10 cellular contexts compared by ENCODE assay signal in the genomic region with DNA sequence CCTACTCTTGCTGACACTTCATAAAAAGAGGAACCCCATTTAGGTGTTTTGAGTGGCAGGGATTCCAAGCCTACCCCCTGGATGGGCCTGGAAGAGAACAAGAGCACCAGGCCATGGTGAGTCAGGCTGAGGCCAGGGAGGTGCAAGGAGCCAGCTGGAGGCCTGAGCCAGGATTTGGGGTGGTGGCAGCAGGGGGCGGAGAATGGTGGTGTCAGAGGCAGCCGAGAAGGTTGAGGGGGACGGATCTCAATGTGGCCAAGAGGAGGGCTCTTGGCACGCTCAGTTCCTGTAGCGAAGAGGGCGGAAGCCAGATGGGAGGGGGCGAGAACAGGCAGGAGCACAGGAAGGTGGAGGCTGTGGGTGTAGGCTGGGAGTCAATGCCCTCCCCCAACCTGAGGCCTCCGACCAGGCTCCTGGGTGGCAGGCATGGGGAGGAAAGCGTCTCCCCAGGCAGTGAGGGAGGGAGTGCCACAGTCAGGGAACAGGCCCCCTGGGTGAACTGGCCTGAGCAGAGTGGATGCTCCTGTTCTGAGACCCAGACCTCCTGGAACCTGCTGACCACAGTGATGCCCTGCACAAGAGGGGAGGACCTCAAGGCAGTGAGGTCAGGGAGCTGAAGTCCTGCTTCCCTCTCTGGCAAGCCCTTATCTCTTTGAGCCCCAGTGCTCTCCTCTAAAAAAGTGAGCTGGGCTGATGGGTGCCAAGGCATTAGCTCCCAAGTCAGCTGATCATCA. TPM values are rescaled to one million over a fixed set of nuclear protein-coding genes. Genes with fewer than 3 reads are reported as not detected.
DNase-seq lines count a peak whose midpoint lies in the region; TF ChIP-seq lines count a peak whose summit lies in the region.
"Had no signal": no experiment of that assay in that cellular context is flagged by ENCODE, and none has a peak within 500 bp of the region (broad histone marks: within the 10 kb centered on the region; RNA-seq: fewer than 3 reads in every experiment).

No MANE protein-coding gene starts in this region.

- intact Hi-C loops in prostate gland (cut with DNase I), result no loop called here

- TF ChIP-seq CTCF in prostate gland (IDR thresholded peaks at IDR 0.05), result no peak

- peak; percentile 58 for DNase-seq in CMK (ENCODE audit: low read depth)
- peak; percentile 69 for DNase-seq in H7
- peak; percentile 57 to 65 for DNase-seq in erythroblast (lab: John Stamatoyannopoulos, UW)
- DNase-seq in pons (ENCODE audit: low spot score), result no peak
- no peak for DNase-seq in prostate gland (ENCODE audit: low spot score)
- no peak for DNase-seq in iPS-NIHi11 (ENCODE audit: low spot score)
- DNase-seq in middle frontal gyrus (ENCODE audit: extremely low spot score, low spot score), result no peak

- peaks cover 49% of the 10 kb centered on the region for H3K27me3 ChIP-seq in H7 (ENCODE audit: control insufficient read depth, insufficient read depth, low read length)
- H3K27me3 ChIP-seq in prostate gland (replicated peaks; ENCODE audit: insufficient read depth), result no peaks in the 10 kb centered on the region

- 51% methylated on average over 9 of the region's 9 CpGs for whole genome bisulfite sequencing in prostate gland

- TF ChIP-seq POLR2A in erythroblast (IDR thresholded peaks at IDR 0.05; ENCODE audit: low read length) (no peak), prostate gland (IDR thresholded peaks at IDR 0.05) (no peak)

- H3K27ac ChIP-seq in prostate gland, result no peak overlapping the region
- H3K27ac ChIP-seq: cardiac muscle cell, skin epidermis had no signal

- H3K36me3 ChIP-seq in H7 (replicated peaks; ENCODE audit: control insufficient read depth, insufficient read depth, low read length), result no peaks in the 10 kb centered on the region
- no peaks in the 10 kb centered on the region for H3K36me3 ChIP-seq in prostate gland
- H3K36me3 ChIP-seq: cardiac muscle cell had no signal

- no peak overlapping the region for H3K4me3 ChIP-seq in H7 (ENCODE audit: insufficient read depth, low read depth, low read length)
- no peak overlapping the region for H3K4me3 ChIP-seq in prostate gland
- H3K4me3 ChIP-seq: cardiac muscle cell, skin epidermis had no signal

- H3K9me3 ChIP-seq in prostate gland, result no peaks in the 10 kb centered on the region

- H3K4me1 ChIP-seq in prostate gland (replicated peaks), result peaks cover 4% of the 10 kb centered on the region

TF ChIP-seq in PFSK-1, 5 proteins besides CTCF, POLR2A, EP300 and RAD21:
- TF ChIP-seq REST (IDR thresholded peaks at IDR 0.05; ENCODE audit: insufficient read depth in 1 of 2, low read depth in 2 of 2, low read length in 2 of 2), result no peak
- TF ChIP-seq FOXP2 (optimal IDR thresholded peaks at IDR 0.05; ENCODE audit: borderline replicate concordance, extremely low read depth, extremely low read length, insufficient read depth), result peak; percentile 71
- TF ChIP-seq POLR2AphosphoS5 (IDR thresholded peaks at IDR 0.05; ENCODE audit: low read depth, low read length), result no peak
- TF ChIP-seq SIN3A (IDR thresholded peaks at IDR 0.05; ENCODE audit: borderline replicate concordance, insufficient read depth, low read length), result no peak
- TF ChIP-seq TAF1 (IDR thresholded peaks at IDR 0.05; ENCODE audit: borderline replicate concordance, insufficient read depth, low read length), result no peak

RNA-seq across cellular contexts. Expression of gene RTN4RL2, which starts 13.9 kb away (rescaled TPM):
- total RNA-seq in H7 (2014; rRNA removed; shearing (Covaris generic)), result 3.1 and 3.4 TPM in 2 replicates
- 44.2 TPM for polyA plus RNA-seq in PFSK-1 (2012; ENCODE audit: insufficient read length, low read depth)
- 1 to 10 TPM in 1 of 2 donors, under 1 TPM in 1; 0.51 to 2.0 TPM for total RNA-seq in prostate gland

RNA-seq across cellular contexts. Expression of gene SLC43A1, which starts 41.3 kb away (rescaled TPM):
- total RNA-seq in H7 (2014; rRNA removed; shearing (Covaris generic)), result 30.7 and 33.1 TPM in 2 replicates
- 94.1 TPM for polyA plus RNA-seq in PFSK-1 (2012; ENCODE audit: insufficient read length, low read depth)
- 10 to 100 TPM; 18.2 to 20.9 TPM for total RNA-seq in prostate gland

RNA-seq across cellular contexts. Expression of gene SLC43A3, which starts 47.3 kb away (rescaled TPM):
- 9.7 and 16.4 TPM in 2 replicates for total RNA-seq in H7 (2014; rRNA removed; shearing (Covaris generic))
- 0.56 TPM for polyA plus RNA-seq in PFSK-1 (2012; ENCODE audit: insufficient read length, low read depth)
- 10 to 100 TPM; 23.3 to 39.8 TPM for total RNA-seq in prostate gland

RNA-seq across cellular contexts. Expression of gene TIMM10, which starts 56.4 kb away (rescaled TPM):
- 58.6 and 73.3 TPM in 2 replicates for total RNA-seq in H7 (2014; rRNA removed; shearing (Covaris generic))
- polyA plus RNA-seq in PFSK-1 (2012; ENCODE audit: insufficient read length, low read depth), result 112 TPM
- 10 to 100 TPM; 35.2 to 44.3 TPM for total RNA-seq in prostate gland

Comparison
In these comparisons a context has a peak if more than half of its experiments do, and no peak if none do; other contexts are left out.
1. DNase-seq: peak in CMK (single experiment), H7 (single experiment) and erythroblast (2 of 2); none in pons (single experiment), prostate gland (single experiment), iPS-NIHi11 (single experiment) and middle frontal gyrus (single experiment).